Comparison of ENCODE assay signal across 16 cellular contexts in the genomic region with DNA sequence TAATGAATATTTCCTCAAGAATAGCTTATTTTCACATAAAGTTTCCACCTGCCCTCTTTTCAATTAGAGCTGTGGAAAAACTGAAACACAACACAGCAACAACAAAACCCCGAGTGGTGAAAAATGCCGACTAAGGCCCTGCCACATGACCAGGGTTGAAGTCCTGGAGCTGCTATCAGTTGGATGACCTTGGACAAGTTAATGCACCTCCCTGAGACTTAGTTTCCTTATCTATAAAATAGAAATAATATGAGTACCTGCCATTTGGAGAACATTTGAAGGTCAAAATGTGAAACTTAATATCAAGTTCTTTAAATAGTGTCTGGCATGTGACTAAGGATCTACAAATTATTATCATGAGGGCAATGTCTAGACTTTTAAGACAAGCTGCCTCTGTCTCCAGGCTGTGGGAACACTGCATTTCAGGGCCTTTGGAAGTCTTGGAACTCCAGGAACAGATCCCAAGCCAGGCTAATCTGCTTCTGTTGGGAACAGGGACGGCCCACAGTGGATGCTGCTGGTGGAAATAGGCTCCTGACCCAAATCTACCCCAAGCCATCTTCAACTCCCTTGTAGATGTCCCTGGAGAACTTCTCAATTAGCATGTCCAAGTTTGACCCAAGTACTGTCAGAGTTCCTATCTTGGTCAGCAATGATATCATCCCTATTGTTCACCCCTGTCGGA.
"Had no signal": no experiment of that assay in that cellular context is flagged by ENCODE, and none has a peak within 500 bp of the region (broad histone marks: within the 10 kb centered on the region; RNA-seq: fewer than 3 reads in every experiment).

No MANE protein-coding gene starts in this region.

- DNase-seq: activated CD4-positive, CD25-positive, alpha-beta regulatory T cell treated with anti-CD3 and anti-CD28 coated beads, Interleukin-2, amount 50 U/mL, for 72 hours; activated CD8-positive, alpha-beta memory T cell treated with anti-CD3 and anti-CD28 coated beads for 24 hours; activated CD8-positive, alpha-beta memory T cell treated with anti-CD3 and anti-CD28 coated beads, Interleukin-2, amount 50 U/mL, for 48 hours; activated effector memory CD4-positive, alpha-beta T cell treated with Interleukin-2 at 50 U/mL for 16 hours; activated naive CD4-positive, alpha-beta T cell treated with anti-CD3 and anti-CD28 coated beads, Interleukin-2, amount 50 U/mL, for 16 hours; activated T-cell treated with anti-CD3 and anti-CD28 coated beads, Interleukin-2, amount 50 U/mL, for 48 hours; effector memory CD4-positive, alpha-beta T cell; hypothalamus; islet precursor cell; left colon; naive thymus-derived CD4-positive, alpha-beta T cell; T-helper 17 cell had no signal

- H3K4me3 ChIP-seq: ascending aorta, lung had no signal

- H3K9me3 ChIP-seq: ascending aorta had no signal

- H3K4me1 ChIP-seq: ascending aorta had no signal

- H3K27me3 Mint-ChIP-seq: stimulated activated naive CD8-positive, alpha-beta T cell treated with anti-CD3 and anti-CD28 coated beads, Interleukin-15, Interleukin-2, amounts not matched to agents 100 ng/mL and 50 ng/mL, for 24 hours; T-helper 17 cell had no signal

- ATAC-seq: left colon; naive thymus-derived CD4-positive, alpha-beta T cell; T-helper 17 cell had no signal

- H3K27ac ChIP-seq: ascending aorta, VCaP had no signal

- H3K36me3 ChIP-seq: ascending aorta had no signal

- H3K27me3 ChIP-seq: ascending aorta had no signal

- H3K4me3 Mint-ChIP-seq: naive thymus-derived CD4-positive, alpha-beta T cell; stimulated activated naive CD8-positive, alpha-beta T cell treated with anti-CD3 and anti-CD28 coated beads, Interleukin-15, Interleukin-2, amounts not matched to agents 100 ng/mL and 50 ng/mL, for 24 hours; T-helper 17 cell had no signal

- H3K27ac Mint-ChIP-seq: stimulated activated naive CD8-positive, alpha-beta T cell treated with anti-CD3 and anti-CD28 coated beads, Interleukin-15, Interleukin-2, amounts not matched to agents 100 ng/mL and 50 ng/mL, for 24 hours; T-helper 17 cell had no signal
